ENCODE assay signal across 2 cellular contexts in the genomic region with DNA sequence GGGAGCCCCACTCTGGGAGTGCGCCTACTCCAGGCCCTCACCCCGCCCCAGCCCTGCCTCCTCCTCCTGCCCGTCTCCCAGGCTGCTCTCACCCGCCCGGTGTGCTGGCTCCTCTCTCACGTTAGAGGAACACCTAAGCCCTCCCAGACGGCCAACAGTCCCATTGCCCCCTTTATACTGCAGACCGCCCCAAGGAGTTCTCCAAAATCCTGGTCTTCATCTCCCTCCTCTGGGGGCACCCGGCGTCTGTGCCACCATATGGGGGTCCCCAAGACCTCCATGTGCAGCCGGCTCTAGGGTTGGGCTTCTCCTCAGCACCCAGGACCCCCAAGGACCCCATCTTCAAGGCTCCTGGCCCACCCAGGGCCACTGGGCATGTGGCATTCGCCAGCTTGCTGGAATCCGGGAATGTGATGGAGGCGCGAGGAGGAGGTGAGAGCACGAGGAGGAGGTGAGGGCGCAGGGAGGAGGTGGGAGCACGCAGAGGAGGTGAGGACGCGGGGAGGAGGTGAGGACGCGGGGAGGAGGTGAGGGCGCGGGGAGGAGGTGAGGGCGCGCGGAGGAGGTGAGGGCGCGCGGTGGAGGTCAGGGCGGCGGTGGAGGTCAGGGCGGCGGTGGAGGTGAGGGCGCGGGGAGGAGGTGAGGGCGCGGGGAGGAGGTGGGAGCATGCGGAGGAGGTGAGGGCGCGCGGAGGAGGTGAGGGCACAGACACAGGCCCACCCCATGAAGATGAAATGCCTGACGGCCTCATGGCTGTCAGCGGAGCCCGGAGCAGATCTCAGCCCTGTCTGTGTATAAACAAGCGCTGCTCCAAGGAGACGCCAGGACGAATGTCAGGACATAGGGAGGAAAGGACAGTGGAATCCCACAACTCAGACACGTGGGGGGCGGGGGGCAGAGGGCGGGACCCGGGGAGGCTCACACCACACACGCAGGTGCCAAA.
TF ChIP-seq lines count a peak whose summit lies in the region.

No MANE protein-coding gene starts in this region.

TF ChIP-seq in SK-N-SH, 30 proteins besides CTCF, POLR2A, EP300 and RAD21 (continued from another document):
- TF ChIP-seq, protein P1, sequence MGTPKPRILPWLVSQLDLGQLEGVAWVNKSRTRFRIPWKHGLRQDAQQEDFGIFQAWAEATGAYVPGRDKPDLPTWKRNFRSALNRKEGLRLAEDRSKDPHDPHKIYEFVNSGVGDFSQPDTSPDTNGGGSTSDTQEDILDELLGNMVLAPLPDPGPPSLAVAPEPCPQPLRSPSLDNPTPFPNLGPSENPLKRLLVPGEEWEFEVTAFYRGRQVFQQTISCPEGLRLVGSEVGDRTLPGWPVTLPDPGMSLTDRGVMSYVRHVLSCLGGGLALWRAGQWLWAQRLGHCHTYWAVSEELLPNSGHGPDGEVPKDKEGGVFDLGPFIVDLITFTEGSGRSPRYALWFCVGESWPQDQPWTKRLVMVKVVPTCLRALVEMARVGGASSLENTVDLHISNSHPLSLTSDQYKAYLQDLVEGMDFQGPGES (IDR thresholded peaks at IDR 0.05; ENCODE audit: low read depth, low read length), result no peak
- no peak for TF ChIP-seq NRF1 (IDR thresholded peaks at IDR 0.05; ENCODE audit: low read depth, low read length)
- no peak for TF ChIP-seq SIN3A (IDR thresholded peaks at IDR 0.05; ENCODE audit: borderline replicate concordance, low read depth, low read length)
- TF ChIP-seq, protein P2, sequence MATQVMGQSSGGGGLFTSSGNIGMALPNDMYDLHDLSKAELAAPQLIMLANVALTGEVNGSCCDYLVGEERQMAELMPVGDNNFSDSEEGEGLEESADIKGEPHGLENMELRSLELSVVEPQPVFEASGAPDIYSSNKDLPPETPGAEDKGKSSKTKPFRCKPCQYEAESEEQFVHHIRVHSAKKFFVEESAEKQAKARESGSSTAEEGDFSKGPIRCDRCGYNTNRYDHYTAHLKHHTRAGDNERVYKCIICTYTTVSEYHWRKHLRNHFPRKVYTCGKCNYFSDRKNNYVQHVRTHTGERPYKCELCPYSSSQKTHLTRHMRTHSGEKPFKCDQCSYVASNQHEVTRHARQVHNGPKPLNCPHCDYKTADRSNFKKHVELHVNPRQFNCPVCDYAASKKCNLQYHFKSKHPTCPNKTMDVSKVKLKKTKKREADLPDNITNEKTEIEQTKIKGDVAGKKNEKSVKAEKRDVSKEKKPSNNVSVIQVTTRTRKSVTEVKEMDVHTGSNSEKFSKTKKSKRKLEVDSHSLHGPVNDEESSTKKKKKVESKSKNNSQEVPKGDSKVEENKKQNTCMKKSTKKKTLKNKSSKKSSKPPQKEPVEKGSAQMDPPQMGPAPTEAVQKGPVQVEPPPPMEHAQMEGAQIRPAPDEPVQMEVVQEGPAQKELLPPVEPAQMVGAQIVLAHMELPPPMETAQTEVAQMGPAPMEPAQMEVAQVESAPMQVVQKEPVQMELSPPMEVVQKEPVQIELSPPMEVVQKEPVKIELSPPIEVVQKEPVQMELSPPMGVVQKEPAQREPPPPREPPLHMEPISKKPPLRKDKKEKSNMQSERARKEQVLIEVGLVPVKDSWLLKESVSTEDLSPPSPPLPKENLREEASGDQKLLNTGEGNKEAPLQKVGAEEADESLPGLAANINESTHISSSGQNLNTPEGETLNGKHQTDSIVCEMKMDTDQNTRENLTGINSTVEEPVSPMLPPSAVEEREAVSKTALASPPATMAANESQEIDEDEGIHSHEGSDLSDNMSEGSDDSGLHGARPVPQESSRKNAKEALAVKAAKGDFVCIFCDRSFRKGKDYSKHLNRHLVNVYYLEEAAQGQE (IDR thresholded peaks at IDR 0.05; ENCODE audit: low read depth, low read length), result no peak
- TF ChIP-seq, protein P3, sequence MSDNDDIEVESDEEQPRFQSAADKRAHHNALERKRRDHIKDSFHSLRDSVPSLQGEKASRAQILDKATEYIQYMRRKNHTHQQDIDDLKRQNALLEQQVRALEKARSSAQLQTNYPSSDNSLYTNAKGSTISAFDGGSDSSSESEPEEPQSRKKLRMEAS (IDR thresholded peaks at IDR 0.05; ENCODE audit: low read depth), result no peak
- TF ChIP-seq TAF1 (IDR thresholded peaks at IDR 0.05; ENCODE audit: borderline replicate concordance, low read depth, low read length), result no peak
- TF ChIP-seq FOSL2 (IDR thresholded peaks at IDR 0.05; ENCODE audit: borderline replicate concordance, low read depth), result no peak
- TF ChIP-seq RFX5 (IDR thresholded peaks at IDR 0.05; ENCODE audit: low read length), result no peak

TF ChIP-seq in SK-N-SH treated with all-trans-retinoic acid at 6 μM for 48 hours, 23 proteins besides CTCF, POLR2A, EP300 and RAD21 (continued from another document):
- TF ChIP-seq ESRRG (CRISPR knock-in tag; IDR thresholded peaks at IDR 0.05), result no peak
- no peak for TF ChIP-seq OSR1 (CRISPR knock-in tag; IDR thresholded peaks at IDR 0.05)
- TF ChIP-seq PPARA (CRISPR knock-in tag; IDR thresholded peaks at IDR 0.05; ENCODE audit: borderline replicate concordance), result no peak
- TF ChIP-seq CSDC2 (CRISPR knock-in tag; IDR thresholded peaks at IDR 0.05), result no peak
- TF ChIP-seq, protein P4, sequence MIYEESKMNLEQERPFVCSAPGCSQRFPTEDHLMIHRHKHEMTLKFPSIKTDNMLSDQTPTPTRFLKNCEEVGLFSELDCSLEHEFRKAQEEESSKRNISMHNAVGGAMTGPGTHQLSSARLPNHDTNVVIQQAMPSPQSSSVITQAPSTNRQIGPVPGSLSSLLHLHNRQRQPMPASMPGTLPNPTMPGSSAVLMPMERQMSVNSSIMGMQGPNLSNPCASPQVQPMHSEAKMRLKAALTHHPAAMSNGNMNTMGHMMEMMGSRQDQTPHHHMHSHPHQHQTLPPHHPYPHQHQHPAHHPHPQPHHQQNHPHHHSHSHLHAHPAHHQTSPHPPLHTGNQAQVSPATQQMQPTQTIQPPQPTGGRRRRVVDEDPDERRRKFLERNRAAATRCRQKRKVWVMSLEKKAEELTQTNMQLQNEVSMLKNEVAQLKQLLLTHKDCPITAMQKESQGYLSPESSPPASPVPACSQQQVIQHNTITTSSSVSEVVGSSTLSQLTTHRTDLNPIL (CRISPR knock-in tag; IDR thresholded peaks at IDR 0.05; ENCODE audit: low read depth), result no peak
- TF ChIP-seq, protein P5, sequence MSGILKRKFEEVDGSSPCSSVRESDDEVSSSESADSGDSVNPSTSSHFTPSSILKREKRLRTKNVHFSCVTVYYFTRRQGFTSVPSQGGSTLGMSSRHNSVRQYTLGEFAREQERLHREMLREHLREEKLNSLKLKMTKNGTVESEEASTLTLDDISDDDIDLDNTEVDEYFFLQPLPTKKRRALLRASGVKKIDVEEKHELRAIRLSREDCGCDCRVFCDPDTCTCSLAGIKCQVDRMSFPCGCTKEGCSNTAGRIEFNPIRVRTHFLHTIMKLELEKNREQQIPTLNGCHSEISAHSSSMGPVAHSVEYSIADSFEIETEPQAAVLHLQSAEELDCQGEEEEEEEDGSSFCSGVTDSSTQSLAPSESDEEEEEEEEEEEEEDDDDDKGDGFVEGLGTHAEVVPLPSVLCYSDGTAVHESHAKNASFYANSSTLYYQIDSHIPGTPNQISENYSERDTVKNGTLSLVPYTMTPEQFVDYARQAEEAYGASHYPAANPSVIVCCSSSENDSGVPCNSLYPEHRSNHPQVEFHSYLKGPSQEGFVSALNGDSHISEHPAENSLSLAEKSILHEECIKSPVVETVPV (CRISPR knock-in tag; IDR thresholded peaks at IDR 0.05), result no peak
- no peak for TF ChIP-seq TOX (CRISPR knock-in tag; IDR thresholded peaks at IDR 0.05; ENCODE audit: borderline replicate concordance)
- TF ChIP-seq ZNF8 (CRISPR knock-in tag; IDR thresholded peaks at IDR 0.05), result no peak
- no peak for TF ChIP-seq ZNF70 (CRISPR knock-in tag; IDR thresholded peaks at IDR 0.05)
